Comparison of ENCODE assay signal across 27 cellular contexts in genomic region chr4:118587116-118587869, GRCh38.
"Had no signal": no experiment of that assay in that cellular context is flagged by ENCODE, and none has a peak within 500 bp of the region (broad histone marks: within the 10 kb centered on the region; RNA-seq: fewer than 3 reads in every experiment).

No MANE protein-coding gene starts in this region.

- H3K27me3 ChIP-seq: colonic mucosa, gastrocnemius medialis, right atrium auricular region had no signal

- H3K9me3 ChIP-seq: colonic mucosa, esophagus muscularis mucosa, gastrocnemius medialis, heart left ventricle, lower lobe of right lung, psoas muscle, right atrium auricular region, tibial artery had no signal

- ATAC-seq: activated T-cell treated with anti-CD3 and anti-CD28 coated beads, Interleukin-2, amount 50 U/mL, for 72 hours; effector memory CD8-positive, alpha-beta T cell; left colon; naive thymus-derived CD4-positive, alpha-beta T cell; stimulated activated naive CD8-positive, alpha-beta T cell treated with anti-CD3 and anti-CD28 coated beads, Interleukin-15, Interleukin-2, amounts not matched to agents 100 U/mL and 50 U/mL, for 24 hours; T-helper 17 cell had no signal

- H3K36me3 ChIP-seq: colonic mucosa, esophagus muscularis mucosa, gastrocnemius medialis, heart left ventricle, lower lobe of right lung, right atrium auricular region, tibial artery had no signal

- H3K4me3 ChIP-seq: colonic mucosa, dorsolateral prefrontal cortex, heart left ventricle, lower lobe of right lung, psoas muscle, right atrium auricular region, tibial artery had no signal

- H3K27ac ChIP-seq: colonic mucosa, dorsolateral prefrontal cortex, gastrocnemius medialis, lower lobe of right lung, psoas muscle, tibial artery had no signal

- DNase-seq: activated CD4-positive, alpha-beta memory T cell treated with anti-CD3 and anti-CD28 coated beads for 36 hours; activated CD4-positive, alpha-beta T cell treated with anti-CD3 and anti-CD28 coated beads for 4 hours; activated CD4-positive, CD25-positive, alpha-beta regulatory T cell; activated effector memory CD4-positive, alpha-beta T cell treated with Interleukin-2 at 50 U/mL for 16 hours; activated naive CD4-positive, alpha-beta T cell treated with anti-CD3 and anti-CD28 coated beads for 36 hours; activated naive CD8-positive, alpha-beta T cell treated with anti-CD3 and anti-CD28 coated beads, Interleukin-2, amount 10 ng/mL, durations not matched to agents 7 days and 5 days; activated T-cell treated with anti-CD3 and anti-CD28 coated beads, Interleukin-2, amount 50 U/mL, for 72 hours; amygdala; colonic mucosa; dorsolateral prefrontal cortex; effector memory CD8-positive, alpha-beta T cell; islet precursor cell; left colon; lower lobe of right lung; naive thymus-derived CD4-positive, alpha-beta T cell; stimulated activated CD4-positive, alpha-beta T cell treated with anti-CD3 and anti-CD28 coated beads, Interleukin-4, amount 100 ng/mL, for 24 hours; stimulated activated naive CD8-positive, alpha-beta T cell treated with anti-CD3 and anti-CD28 coated beads, Interleukin-15, Interleukin-2, amounts not matched to agents 100 U/mL and 50 U/mL, for 24 hours; substantia nigra; T-helper 17 cell; tibial artery had no signal

- FAIRE-seq: bronchial epithelial cell, endothelial cell of umbilical vein had no signal

- H3K4me1 ChIP-seq: colonic mucosa had no signal
